ENCODE assay signal across 15 cellular contexts in genomic region chr3:74271541-74271940, GRCh38.
A peak's percentile ranks its signal among the peaks of the same experiment; 100 is the strongest.
DNase-seq lines count a peak whose midpoint lies in the region; ATAC-seq and TF ChIP-seq lines count a peak whose summit lies in the region.
"Had no signal": no experiment of that assay in that cellular context is flagged by ENCODE, and none has a peak within 500 bp of the region (broad histone marks: within the 10 kb centered on the region; RNA-seq: fewer than 3 reads in every experiment).

No MANE protein-coding gene starts in this region.

- H2BK120ac ChIP-seq in H9 (ENCODE audit: low read depth, low read length, poor library complexity, severe bottlenecking) = no peak overlapping the region

- no peaks in the 10 kb centered on the region for H3K36me3 ChIP-seq in liver (ENCODE audit: control insufficient read depth in 4 of 4, insufficient read depth in 3 of 4, low read depth in 1 of 4, low read length in 3 of 4)
- H3K36me3 ChIP-seq in naive thymus-derived CD4-positive, alpha-beta T cell (ENCODE audit: control insufficient read depth in 2 of 3, insufficient read depth in 3 of 3, low read length in 3 of 3) = no peaks in the 10 kb centered on the region
- H3K36me3 ChIP-seq: BLaER1 had no signal

- no peak overlapping the region for H3K4me2 ChIP-seq in H9 (ENCODE audit: insufficient read depth, insufficient read length, low read length)
- H3K4me2 ChIP-seq: BLaER1 had no signal

- no peak overlapping the region for H2BK15ac ChIP-seq in H9 (ENCODE audit: low read depth, low read length)

- H3K9me3 Mint-ChIP-seq in naive thymus-derived CD4-positive, alpha-beta T cell = peaks cover 0 to 21% (median 0%) of the 10 kb centered on the region in 11 donors
- peaks cover 5% of the 10 kb centered on the region for H3K9me3 Mint-ChIP-seq in activated CD4-positive, alpha-beta T cell treated with anti-CD3 and anti-CD28 coated beads for 36 hours (ENCODE audit: low read depth)
- no peaks in the 10 kb centered on the region; a peak in 1 of 5 replicates for H3K9me3 Mint-ChIP-seq in H9

- H3K23me2 ChIP-seq in H9 (ENCODE audit: insufficient read length, low read depth, low read length, poor library complexity, severe bottlenecking) = no peaks in the 10 kb centered on the region

- CTCF ChIA-PET in naive thymus-derived CD4-positive, alpha-beta T cell (lab: Charles Lee) = no interaction called here
- CTCF ChIA-PET in activated CD4-positive, alpha-beta T cell treated with anti-CD3 and anti-CD28 coated beads for 36 hours (lab: Charles Lee) = no interaction called here

- POLR2A ChIA-PET in naive thymus-derived CD4-positive, alpha-beta T cell (lab: Charles Lee) = no interaction called here
- POLR2A ChIA-PET in activated CD4-positive, alpha-beta T cell treated with anti-CD3 and anti-CD28 coated beads for 36 hours (lab: Charles Lee) = no interaction called here

- peak in 1 of 2 donors; percentile 22 for TF ChIP-seq RAD21 in liver (IDR thresholded peaks at IDR 0.05)

- H3K79me2 ChIP-seq in H9 (ENCODE audit: insufficient read depth, low read length) = no peaks in the 10 kb centered on the region

- no peak overlapping the region for H2BK20ac ChIP-seq in H9 (ENCODE audit: low read depth, low read length, poor library complexity, severe bottlenecking)

- no peak overlapping the region for H3K4ac ChIP-seq in H9 (ENCODE audit: low read depth, low read length)

- intact Hi-C loops in naive thymus-derived CD4-positive, alpha-beta T cell (cut with micrococcal nuclease) = no loop called here
- intact Hi-C loops in activated CD4-positive, alpha-beta T cell treated with anti-CD3 and anti-CD28 coated beads for 36 hours (cut with DNase I, micrococcal nuclease) = no loop called here

- H3K27ac ChIP-seq in liver (ENCODE audit: low read depth in 1 of 2, low read length in 2 of 2) = peak overlapping the region in 1 of 2 donors; percentile 7
- no peak overlapping the region for H3K27ac ChIP-seq in naive thymus-derived CD4-positive, alpha-beta T cell (ENCODE audit: low read depth, low read length)
- H3K27ac ChIP-seq in H9 (ENCODE audit: insufficient read length, low read depth, low read length) = no peak overlapping the region
- H3K27ac ChIP-seq: BLaER1 had no signal

- H3K56ac ChIP-seq in H9 (ENCODE audit: insufficient read length, low read depth, low read length) = no peak overlapping the region

- H3K27me3 Mint-ChIP-seq in naive thymus-derived CD4-positive, alpha-beta T cell = peaks cover 0 to 5% (median 0%) of the 10 kb centered on the region in 5 donors
- H3K27me3 Mint-ChIP-seq in activated CD4-positive, alpha-beta T cell treated with anti-CD3 and anti-CD28 coated beads for 36 hours = no peaks in the 10 kb centered on the region
- H3K27me3 Mint-ChIP-seq in H9 (ENCODE audit: low read depth) = no peaks in the 10 kb centered on the region
- H3K27me3 Mint-ChIP-seq: CD8-positive, alpha-beta memory T cell; IgD-negative memory B cell had no signal

- H3K9ac ChIP-seq in liver (ENCODE audit: low read depth in 1 of 2, low read length in 2 of 2) = no peak overlapping the region
- H3K9ac ChIP-seq in H9 (ENCODE audit: extremely low read depth, insufficient read length, low read length) = no peak overlapping the region
- H3K9ac ChIP-seq: BLaER1 had no signal

- H2AFZ ChIP-seq in H9 (ENCODE audit: low read length) = no peak overlapping the region

- no peak overlapping the region for H4K91ac ChIP-seq in H9 (ENCODE audit: insufficient read length, low read depth, low read length)

- ATAC-seq in naive thymus-derived CD4-positive, alpha-beta T cell = no peak
- ATAC-seq in activated CD4-positive, alpha-beta T cell treated with anti-CD3 and anti-CD28 coated beads for 36 hours = no peak
- ATAC-seq: HCT116 had no signal

- TF ChIP-seq CTCF in epithelial cell of proximal tubule (conservative IDR thresholded peaks at IDR 0.05; ENCODE audit: low read depth, low read length) (no peak), foreskin fibroblast (IDR thresholded peaks at IDR 0.05; ENCODE audit: low read depth, low read length) (no peak), liver (IDR thresholded peaks at IDR 0.05; ENCODE audit: low read depth, low read length, missing input control) (no peak), H9 (conservative IDR thresholded peaks at IDR 0.05) (no peak)

- H3K27ac Mint-ChIP-seq in naive thymus-derived CD4-positive, alpha-beta T cell = no peak overlapping the region
- H3K27ac Mint-ChIP-seq in activated CD4-positive, alpha-beta T cell treated with anti-CD3 and anti-CD28 coated beads for 36 hours = no peak overlapping the region
- no peak overlapping the region for H3K27ac Mint-ChIP-seq in H9
- H3K27ac Mint-ChIP-seq: CD8-positive, alpha-beta memory T cell; IgD-negative memory B cell had no signal

- H4K5ac ChIP-seq in H9 (ENCODE audit: insufficient read length, low read depth, low read length) = no peak overlapping the region

- H4K20me1 ChIP-seq in H9 (ENCODE audit: control insufficient read depth, insufficient read depth, insufficient read length) = no peaks in the 10 kb centered on the region
- H4K20me1 ChIP-seq: BLaER1 had no signal

- H3K4me3 ChIP-seq in epithelial cell of proximal tubule (ENCODE audit: low read depth, low read length) (no peak overlapping the region), foreskin fibroblast (ENCODE audit: low read depth in 1 of 2, low read length in 2 of 2) (no peak overlapping the region), liver (ENCODE audit: low read depth in 1 of 3, low read length in 3 of 3) (peak overlapping the region in 1 of 3 donors; percentile 16)
- H3K4me3 ChIP-seq in naive thymus-derived CD4-positive, alpha-beta T cell (ENCODE audit: low read length) = no peak overlapping the region
- H3K4me3 ChIP-seq: BLaER1 had no signal

- H3K4me1 Mint-ChIP-seq in naive thymus-derived CD4-positive, alpha-beta T cell = no peaks in the 10 kb centered on the region
- no peaks in the 10 kb centered on the region for H3K4me1 Mint-ChIP-seq in activated CD4-positive, alpha-beta T cell treated with anti-CD3 and anti-CD28 coated beads for 36 hours
- H3K4me1 Mint-ChIP-seq in H9 = peaks cover 9 to 12% of the 10 kb centered on the region in 2 experiments
- H3K4me1 Mint-ChIP-seq: CD8-positive, alpha-beta memory T cell; IgD-negative memory B cell had no signal

- H3K4me1 ChIP-seq in liver (ENCODE audit: control insufficient read depth in 4 of 4, insufficient read depth in 4 of 4, low read length in 3 of 4) (peaks cover 0 to 26% (median 17%) of the 10 kb centered on the region in 4 donors), H9 (ENCODE audit: insufficient read depth, low read length) (no peaks in the 10 kb centered on the region)
- H3K4me1 ChIP-seq in naive thymus-derived CD4-positive, alpha-beta T cell (ENCODE audit: control insufficient read depth in 2 of 2, insufficient read depth in 2 of 2, low read length in 2 of 2) = no peaks in the 10 kb centered on the region
- H3K4me1 ChIP-seq: BLaER1, Caco-2 had no signal

- no peaks in the 10 kb centered on the region for H3K79me1 ChIP-seq in H9 (ENCODE audit: insufficient read depth, low read depth, low read length, poor library complexity, severe bottlenecking)

- DNase-seq in GM04504 (ENCODE audit: low read depth) = peak; percentile 5
- peak; percentile 45 for DNase-seq in epithelial cell of proximal tubule (ENCODE audit: low read depth)
- peak; percentile 16 to 66 for DNase-seq in foreskin fibroblast
- DNase-seq in naive thymus-derived CD4-positive, alpha-beta T cell = no peak
- no peak for DNase-seq in LoVo (ENCODE audit: low spot score)
- DNase-seq in activated CD4-positive, alpha-beta T cell treated with anti-CD3 and anti-CD28 coated beads for 36 hours = no peak
- no peak for DNase-seq in H9
- DNase-seq: Caco-2; CD8-positive, alpha-beta memory T cell; DMS53; GF-D8 had no signal

- no peak overlapping the region for H3K4me3 Mint-ChIP-seq in naive thymus-derived CD4-positive, alpha-beta T cell
- no peak overlapping the region for H3K4me3 Mint-ChIP-seq in activated CD4-positive, alpha-beta T cell treated with anti-CD3 and anti-CD28 coated beads for 36 hours
- no peak overlapping the region for H3K4me3 Mint-ChIP-seq in H9
- H3K4me3 Mint-ChIP-seq: CD8-positive, alpha-beta memory T cell; IgD-negative memory B cell had no signal

- H3K18ac ChIP-seq in H9 (ENCODE audit: insufficient read length, low read depth, low read length) = no peak overlapping the region

- H3K27me3 ChIP-seq in liver (ENCODE audit: control insufficient read depth in 4 of 4, insufficient read depth in 4 of 4, low read length in 3 of 4) (no peaks in the 10 kb centered on the region), H9 (ENCODE audit: insufficient read depth, low read length) (no peaks in the 10 kb centered on the region)
- no peaks in the 10 kb centered on the region for H3K27me3 ChIP-seq in naive thymus-derived CD4-positive, alpha-beta T cell (ENCODE audit: control insufficient read depth in 2 of 2, insufficient read depth in 2 of 2, low read length in 2 of 2)
- H3K27me3 ChIP-seq: BLaER1 had no signal

- H3T11ph ChIP-seq in H9 (ENCODE audit: low read length) = no peak overlapping the region

- H3K23ac ChIP-seq in H9 (ENCODE audit: insufficient read length, low read depth, low read length) = no peak overlapping the region

- no peak overlapping the region for H2BK12ac ChIP-seq in H9 (ENCODE audit: insufficient read length, low read depth, low read length)

- no peak overlapping the region for H2BK5ac ChIP-seq in H9 (ENCODE audit: insufficient read length, low read length)

- H3K9me3 ChIP-seq in liver (ENCODE audit: control insufficient read depth in 4 of 4, low read length in 3 of 4) = no peaks in the 10 kb centered on the region
- H3K9me3 ChIP-seq in naive thymus-derived CD4-positive, alpha-beta T cell (ENCODE audit: control insufficient read depth in 2 of 3, low read length in 3 of 3) = no peaks in the 10 kb centered on the region
- H3K9me3 ChIP-seq in H9 (ENCODE audit: control insufficient read depth, low read depth, low read length) = no peaks in the 10 kb centered on the region
- H3K9me3 ChIP-seq: BLaER1, Caco-2 had no signal

- H2AK5ac ChIP-seq in H9 (ENCODE audit: insufficient read length, low read length) = no peak overlapping the region

- H3K14ac ChIP-seq in H9 (ENCODE audit: insufficient read depth, low read length) = no peak overlapping the region

- H4K8ac ChIP-seq in H9 (replicated peaks; ENCODE audit: insufficient read length, low read depth, low read length) = no peak overlapping the region

- WGBS in liver = 30% methylated on average over 4 of the region's 4 CpGs
- no CpG with 5 or more reads among the region's 4 CpGs for WGBS in H9 (ENCODE audit: extremely low coverage, insufficient read length, low lambda C conversion rate)

- no peaks in the 10 kb centered on the region for H3K36me3 Mint-ChIP-seq in naive thymus-derived CD4-positive, alpha-beta T cell
- no peaks in the 10 kb centered on the region for H3K36me3 Mint-ChIP-seq in activated CD4-positive, alpha-beta T cell treated with anti-CD3 and anti-CD28 coated beads for 36 hours (ENCODE audit: low read depth)
- no peaks in the 10 kb centered on the region for H3K36me3 Mint-ChIP-seq in H9 (ENCODE audit: insufficient read depth in 1 of 3, low read depth in 3 of 3)
- H3K36me3 Mint-ChIP-seq: CD8-positive, alpha-beta memory T cell; IgD-negative memory B cell had no signal

TF ChIP-seq in liver, 16 proteins besides CTCF, POLR2A, EP300 and RAD21 (continues in another document):
- TF ChIP-seq YY1 (IDR thresholded peaks at IDR 0.05) = peak; percentile 23

Comparison
In these comparisons a context has a peak if more than half of its experiments do, and no peak if none do; other contexts are left out.
1. DNase-seq: peak in GM04504 (single experiment), epithelial cell of proximal tubule (single experiment) and foreskin fibroblast (2 of 2); none in naive thymus-derived CD4-positive, alpha-beta T cell (0 of 9), LoVo (single experiment), activated CD4-positive, alpha-beta T cell treated with anti-CD3 and anti-CD28 coated beads for 36 hours (single experiment) and H9 (single experiment).